Comparison of ENCODE assay signal across 8 cellular contexts in the genomic region with DNA sequence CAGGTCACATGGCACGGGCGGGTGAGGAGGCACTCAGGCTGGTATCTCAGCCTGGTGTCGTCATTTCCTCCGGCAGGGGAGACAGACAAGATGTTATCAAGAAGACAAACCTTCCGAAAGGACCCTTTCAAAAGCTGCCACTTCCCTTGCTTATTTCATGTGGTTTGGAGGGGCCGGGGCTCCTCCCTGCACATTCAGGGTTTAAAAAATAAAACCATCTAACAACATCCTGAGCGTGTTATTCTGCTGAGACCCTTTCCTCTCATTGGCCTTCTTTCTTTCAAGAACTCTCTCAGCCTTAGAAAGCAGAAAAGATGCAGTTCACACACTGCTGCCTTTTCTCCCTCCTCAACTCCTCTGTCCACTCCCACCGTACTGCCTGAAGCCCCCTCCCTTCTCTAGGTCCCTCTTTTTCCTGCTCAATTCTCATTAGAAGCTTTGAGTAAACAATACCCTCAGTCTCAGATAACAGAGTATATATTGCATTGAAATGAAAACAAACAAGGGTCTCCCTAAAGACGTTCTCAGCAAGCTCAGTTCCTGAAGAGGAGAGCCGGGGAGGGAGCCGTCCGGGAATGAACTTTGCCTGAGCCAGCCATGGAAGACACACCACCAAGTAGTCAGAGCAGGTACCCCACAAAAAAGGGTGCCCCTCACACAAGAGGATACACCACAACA. TPM values are rescaled to one million over a fixed set of nuclear protein-coding genes. Genes with fewer than 3 reads are reported as not detected.
DNase-seq lines count a peak whose midpoint lies in the region; ATAC-seq and TF ChIP-seq lines count a peak whose summit lies in the region.

No MANE protein-coding gene starts in this region.

- H3K9me3 ChIP-seq in BE2C: no peaks in the 10 kb centered on the region
- no peaks in the 10 kb centered on the region for H3K9me3 ChIP-seq in SJSA1 (replicated peaks)

- no peak overlapping the region for H3K4me3 ChIP-seq in BE2C (ENCODE audit: low read depth, low read length)
- no peak overlapping the region for H3K4me3 ChIP-seq in SJSA1
- H3K4me3 ChIP-seq in H7 (ENCODE audit: insufficient read depth, low read depth, low read length): no peak overlapping the region

- H3K36me3 Mint-ChIP-seq in activated naive CD4-positive, alpha-beta T cell treated with anti-CD3 and anti-CD28 coated beads, Interleukin-2, amount 10 ng/mL, durations not matched to agents 7 days and 5 days: peaks cover 89% of the 10 kb centered on the region
- H3K36me3 Mint-ChIP-seq in memory B cell: no peaks in the 10 kb centered on the region

- H3K27me3 ChIP-seq in BE2C (no peaks in the 10 kb centered on the region), SJSA1 (replicated peaks) (no peaks in the 10 kb centered on the region), H7 (ENCODE audit: control insufficient read depth, insufficient read depth, low read length) (no peaks in the 10 kb centered on the region)

- peaks cover 98% of the 10 kb centered on the region for H3K4me1 Mint-ChIP-seq in activated naive CD4-positive, alpha-beta T cell treated with anti-CD3 and anti-CD28 coated beads, Interleukin-2, amount 10 ng/mL, durations not matched to agents 7 days and 5 days
- H3K4me1 Mint-ChIP-seq in memory B cell: peaks cover 28% of the 10 kb centered on the region

- H3K27me3 Mint-ChIP-seq in activated naive CD4-positive, alpha-beta T cell treated with anti-CD3 and anti-CD28 coated beads, Interleukin-2, amount 10 ng/mL, durations not matched to agents 7 days and 5 days: no peaks in the 10 kb centered on the region
- no peaks in the 10 kb centered on the region for H3K27me3 Mint-ChIP-seq in memory B cell

- H3K27ac ChIP-seq in SJSA1: peak overlapping the region; percentile 40

- H3K4me3 Mint-ChIP-seq in activated naive CD4-positive, alpha-beta T cell treated with anti-CD3 and anti-CD28 coated beads, Interleukin-2, amount 10 ng/mL, durations not matched to agents 7 days and 5 days: peak overlapping the region; percentile 70
- peak overlapping the region; percentile 67 for H3K4me3 Mint-ChIP-seq in memory B cell

- peak; percentile 59 for ATAC-seq in GM21447 (IDR thresholded peaks at IDR 0.05; ENCODE audit: unreplicated experiment)
- peak; percentile 91 for ATAC-seq in memory B cell (ENCODE audit: low read depth)
- ATAC-seq in GM19023 (IDR thresholded peaks at IDR 0.05; ENCODE audit: unreplicated experiment): no peak

- no peak for TF ChIP-seq CTCF in BE2C (IDR thresholded peaks at IDR 0.05; ENCODE audit: low read depth, low read length)

- H3K36me3 ChIP-seq in BE2C (peaks cover 16% of the 10 kb centered on the region), SJSA1 (peaks cover 88% of the 10 kb centered on the region), H7 (replicated peaks; ENCODE audit: control insufficient read depth, insufficient read depth, low read length) (peaks cover 22% of the 10 kb centered on the region)

- H3K9me3 Mint-ChIP-seq in activated naive CD4-positive, alpha-beta T cell treated with anti-CD3 and anti-CD28 coated beads, Interleukin-2, amount 10 ng/mL, durations not matched to agents 7 days and 5 days: no peaks in the 10 kb centered on the region
- no peaks in the 10 kb centered on the region for H3K9me3 Mint-ChIP-seq in memory B cell

- DNase-seq in BE2C (peak; percentile 49), SJSA1 (ENCODE audit: low read depth in 1 of 2, low spot score in 2 of 2) (peak; percentile 67 to 71), memory B cell (ENCODE audit: low spot score in 2 of 2) (peak; percentile 51 to 54), H7 (no peak)
- peak; percentile 92 for DNase-seq in activated naive CD4-positive, alpha-beta T cell treated with anti-CD3 and anti-CD28 coated beads, Interleukin-2, amount 10 ng/mL, durations not matched to agents 7 days and 5 days
- peak; percentile 74 to 97 (median 92) for DNase-seq in stimulated activated naive CD4-positive, alpha-beta T cell (lab: John Stamatoyannopoulos, UW)

- H3K27ac Mint-ChIP-seq in activated naive CD4-positive, alpha-beta T cell treated with anti-CD3 and anti-CD28 coated beads, Interleukin-2, amount 10 ng/mL, durations not matched to agents 7 days and 5 days: peak overlapping the region; percentile 95
- H3K27ac Mint-ChIP-seq in memory B cell: peak overlapping the region; percentile 92

- CTCF ChIA-PET in activated naive CD4-positive, alpha-beta T cell treated with anti-CD3 and anti-CD28 coated beads, Interleukin-2, amount 10 ng/mL, durations not matched to agents 7 days and 5 days (lab: Charles Lee): interaction anchor here (1.4 to 1.8 kb wide), 2 partner anchors 12 to 163 kb away, joined by 4 to 5 read pairs; no protein-coding TSS in a partner anchor

- H3K4me1 ChIP-seq in BE2C (peaks cover 10% of the 10 kb centered on the region), SJSA1 (replicated peaks) (peaks cover 95% of the 10 kb centered on the region)

RNA-seq across cellular contexts. Expression of a gene that starts 9.8 kb away (rescaled TPM):
- polyA plus RNA-seq in BE2C (2012; ENCODE audit: insufficient read depth, insufficient read length, low read depth): 13.7 TPM
- total RNA-seq in SJSA1 (2014; rRNA removed; shearing (Covaris generic)): 52.2 and 64.5 TPM in 2 replicates
- total RNA-seq in H7 (2014; rRNA removed; shearing (Covaris generic)): 78.3 and 80.4 TPM in 2 replicates
